ENCODE assay signal across 8 cellular contexts in genomic region chr18:12990128-12990485, GRCh38. TPM values are rescaled to one million over a fixed set of nuclear protein-coding genes. Genes with fewer than 3 reads are reported as not detected.
DNase-seq lines count a peak whose midpoint lies in the region; ATAC-seq, FAIRE-seq and TF ChIP-seq lines count a peak whose summit lies in the region.

No MANE protein-coding gene starts in this region.

- DNase-seq in activated gamma-delta T cell treated with anti-CD3 and anti-CD28 coated beads, Interleukin-2, amount 50 U/mL, for 16 hours (ENCODE audit: low read depth) = peak; percentile 40
- DNase-seq in activated gamma-delta T cell treated with Interleukin-2 at 50 U/mL for 16 hours = no peak
- peak; percentile 19 to 21 for DNase-seq in activated CD8-positive, alpha-beta memory T cell treated with anti-CD3 and anti-CD28 coated beads for 4 hours (ENCODE audit: low read depth in 2 of 2)
- no peak for DNase-seq in keratinocyte (ENCODE audit: low read depth, low spot score)
- DNase-seq in right atrium auricular region (ENCODE audit: low spot score) = no peak

- 55% methylated on average over 2 of the region's 2 CpGs for WGBS in thymus

- peaks cover 21% of the 10 kb centered on the region for H3K4me1 ChIP-seq in keratinocyte (ENCODE audit: control insufficient read depth, extremely low read depth, insufficient read depth, low read length)
- H3K4me1 ChIP-seq in thymus (ENCODE audit: control insufficient read depth, insufficient read depth, low read length) = peaks cover 16% of the 10 kb centered on the region
- H3K4me1 ChIP-seq in right atrium auricular region = peaks cover 0 to 27% of the 10 kb centered on the region in 2 donors

- H3K27ac ChIP-seq in keratinocyte (ENCODE audit: control insufficient read depth, insufficient read depth, low read length) (peak overlapping the region; percentile 88), thymus (ENCODE audit: low read depth) (no peak overlapping the region), right atrium auricular region (no peak overlapping the region)

- ATAC-seq in HG03139 (IDR thresholded peaks at IDR 0.05; ENCODE audit: unreplicated experiment) = no peak
- ATAC-seq in HG03108 (IDR thresholded peaks at IDR 0.05; ENCODE audit: unreplicated experiment) = no peak

- TF ChIP-seq CTCF in keratinocyte (optimal IDR thresholded peaks at IDR 0.05 in 1 of 3, IDR thresholded peaks at IDR 0.05 in 1 of 3, conservative IDR thresholded peaks at IDR 0.05 in 1 of 3; ENCODE audit: extremely low read depth in 1 of 3, insufficient read depth in 2 of 3, low read length in 3 of 3) = no peak
- no peak for TF ChIP-seq CTCF in right atrium auricular region (IDR thresholded peaks at IDR 0.05)

- H4K20me1 ChIP-seq in keratinocyte (ENCODE audit: control insufficient read depth, extremely low read depth, insufficient read depth, low read length) = no peaks in the 10 kb centered on the region

- peak overlapping the region; percentile 88 for H3K9ac ChIP-seq in keratinocyte (ENCODE audit: control insufficient read depth, extremely low read depth, insufficient read depth, low read length)

- dilution Hi-C loops in keratinocyte (cut with MboI; ENCODE audit: extremely low pct_ligation_motif_present, low sequenced_read_pairs) = no loop called here

- peaks cover 35% of the 10 kb centered on the region for H3K79me2 ChIP-seq in keratinocyte (ENCODE audit: control insufficient read depth, insufficient read depth, low read length)

- no peak for FAIRE-seq in keratinocyte (lab: Jason Lieb, UNC)

- H3K9me3 ChIP-seq in keratinocyte (ENCODE audit: control insufficient read depth, low read depth, low read length) (no peaks in the 10 kb centered on the region), thymus (ENCODE audit: control insufficient read depth) (no peaks in the 10 kb centered on the region), right atrium auricular region (no peaks in the 10 kb centered on the region)

- H3K36me3 ChIP-seq in keratinocyte (ENCODE audit: control insufficient read depth in 2 of 2, extremely low read depth in 1 of 2, insufficient read depth in 2 of 2, low read length in 2 of 2) (peaks cover 0 to 4% of the 10 kb centered on the region in 2 experiments), thymus (ENCODE audit: control insufficient read depth, insufficient read depth) (no peaks in the 10 kb centered on the region), right atrium auricular region (no peaks in the 10 kb centered on the region)

- no peaks in the 10 kb centered on the region for H3K27me3 ChIP-seq in keratinocyte (ENCODE audit: control insufficient read depth, extremely low read depth, insufficient read depth, low read length)
- H3K27me3 ChIP-seq in thymus (ENCODE audit: control insufficient read depth, insufficient read depth) = no peaks in the 10 kb centered on the region
- no peaks in the 10 kb centered on the region for H3K27me3 ChIP-seq in right atrium auricular region

- peak overlapping the region in 1 of 3 experiments; percentile 92 for H3K4me3 ChIP-seq in keratinocyte (ENCODE audit: control insufficient read depth in 2 of 3, extremely low read depth in 1 of 3, insufficient read depth in 2 of 3, low read depth in 1 of 3, low read length in 3 of 3)
- H3K4me3 ChIP-seq in thymus (ENCODE audit: low read length) = peak overlapping the region; percentile 65
- peak overlapping the region in 1 of 2 donors; percentile 96 for H3K4me3 ChIP-seq in right atrium auricular region

- H3K9me1 ChIP-seq in keratinocyte (ENCODE audit: control insufficient read depth, extremely low read depth, insufficient read depth, low read length) = no peaks in the 10 kb centered on the region

- peak overlapping the region; percentile 99 for H3K4me2 ChIP-seq in keratinocyte (ENCODE audit: control insufficient read depth, extremely low read depth, insufficient read depth, low read depth, low read length)

- peak overlapping the region; percentile 29 for H2AFZ ChIP-seq in keratinocyte (ENCODE audit: control insufficient read depth, low read length)

RNA-seq across cellular contexts. Expression of gene CEP192, which starts 1.1 kb away (rescaled TPM):
- 10.4 to 16.6 TPM (median 11.1 TPM) in 3 replicates for polyA plus RNA-seq in keratinocyte
- polyA plus RNA-seq in keratinocyte (2011; ENCODE audit: low read depth) = 4.9 TPM
- polyA plus RNA-seq in keratinocyte (2011; cell fraction: cytosol; rRNA removed) = 4.6 and 8.8 TPM in 2 replicates
- 23.4 and 27.6 TPM in 2 replicates for polyA plus RNA-seq in keratinocyte (2011; cell fraction: nucleus; rRNA removed)
- polyA plus RNA-seq in keratinocyte (2012; ENCODE audit: low replicate concordance) = 5.1 and 5.9 TPM in 2 replicates
- 13.2 to 31.2 TPM (median 19.1 TPM) in 3 replicates for polyA minus RNA-seq in keratinocyte
- 10.2 TPM for polyA minus RNA-seq in keratinocyte (2011; cell fraction: cytosol; rRNA and poly(A)+ RNA removed)
- 19.1 and 35.0 TPM in 2 replicates for polyA minus RNA-seq in keratinocyte (2011; cell fraction: nucleus; rRNA and poly(A)+ RNA removed)
- polyA plus RNA-seq in thymus = 38.9 TPM
- 10 to 100 TPM; 23.7 to 24.0 TPM for total RNA-seq in right atrium auricular region

RNA-seq across cellular contexts. Expression of gene SEH1L, which starts 42.3 kb away (rescaled TPM):
- 41.3 to 60.5 TPM (median 47.4 TPM) in 3 replicates for polyA plus RNA-seq in keratinocyte
- polyA plus RNA-seq in keratinocyte (2011; ENCODE audit: low read depth) = 25.3 TPM
- 39.7 and 81.9 TPM in 2 replicates for polyA plus RNA-seq in keratinocyte (2011; cell fraction: cytosol; rRNA removed)
- 34.6 and 35.6 TPM in 2 replicates for polyA plus RNA-seq in keratinocyte (2011; cell fraction: nucleus; rRNA removed)
- polyA plus RNA-seq in keratinocyte (2012; ENCODE audit: low replicate concordance) = 21.8 and 32.3 TPM in 2 replicates
- polyA minus RNA-seq in keratinocyte = 49.6 to 109 TPM (median 94.3 TPM) in 3 replicates
- polyA minus RNA-seq in keratinocyte (2011; cell fraction: cytosol; rRNA and poly(A)+ RNA removed) = 50.6 TPM
- 13.0 and 28.7 TPM in 2 replicates for polyA minus RNA-seq in keratinocyte (2011; cell fraction: nucleus; rRNA and poly(A)+ RNA removed)
- 30.5 TPM for polyA plus RNA-seq in thymus
- total RNA-seq in right atrium auricular region = 10 to 100 TPM in 1 of 2 donors, 1 to 10 TPM in 1; 7.7 to 17.7 TPM

Comparison
In these comparisons a context has a peak if more than half of its experiments do, and no peak if none do; other contexts are left out.
1. DNase-seq: peak in activated gamma-delta T cell treated with anti-CD3 and anti-CD28 coated beads, Interleukin-2, amount 50 U/mL, for 16 hours (single experiment) and activated CD8-positive, alpha-beta memory T cell treated with anti-CD3 and anti-CD28 coated beads for 4 hours (2 of 2); none in activated gamma-delta T cell treated with Interleukin-2 at 50 U/mL for 16 hours (single experiment), keratinocyte (single experiment) and right atrium auricular region (single experiment).